Comparison of ENCODE assay signal across 13 cellular contexts in the genomic region with DNA sequence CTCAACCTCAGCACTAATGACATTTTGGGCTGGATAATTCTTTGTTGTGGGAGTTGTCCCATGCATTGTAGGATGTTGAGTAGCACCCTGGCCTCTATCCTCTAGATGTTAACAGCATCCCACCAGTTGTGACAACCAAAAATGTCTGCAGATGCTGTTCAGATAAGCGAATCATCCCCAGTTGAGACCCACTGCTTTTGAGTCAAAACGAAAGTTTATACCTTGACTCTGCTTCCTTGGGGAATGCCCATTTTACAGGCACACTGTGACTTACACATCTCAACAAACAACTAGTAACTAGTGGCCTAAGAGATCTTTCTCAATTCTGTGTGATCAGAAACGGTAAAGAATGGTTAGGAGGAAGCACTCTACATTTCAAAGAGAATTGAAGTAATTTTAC. TPM values are rescaled to one million over a fixed set of nuclear protein-coding genes. Genes with fewer than 3 reads are reported as not detected.
DNase-seq lines count a peak whose midpoint lies in the region; ATAC-seq and TF ChIP-seq lines count a peak whose summit lies in the region.
"Had no signal": no experiment of that assay in that cellular context is flagged by ENCODE, and none has a peak within 500 bp of the region (broad histone marks: within the 10 kb centered on the region; RNA-seq: fewer than 3 reads in every experiment).

No MANE protein-coding gene starts in this region.

- H3K9me3 ChIP-seq in right atrium auricular region: no peaks in the 10 kb centered on the region
- H3K9me3 ChIP-seq: BLaER1, heart right ventricle had no signal

- peak; percentile 24 for DNase-seq in GM10266 (ENCODE audit: extremely low spot score)
- no peak for DNase-seq in right atrium auricular region (ENCODE audit: low spot score)
- DNase-seq in cerebellar cortex (ENCODE audit: low spot score): no peak
- no peak for DNase-seq in DMS79 (lab: John Stamatoyannopoulos, UW)
- DNase-seq in NCI-H2081 treated with DMSO at 0.1 percent for 48 hours (lab: John Stamatoyannopoulos, UW): no peak
- DNase-seq: dorsolateral prefrontal cortex, heart right ventricle, mesenchymal stem cell, NCI-H1694 had no signal

- H3K27me3 ChIP-seq in right atrium auricular region: no peaks in the 10 kb centered on the region
- H3K27me3 ChIP-seq: BLaER1, dorsolateral prefrontal cortex, heart right ventricle had no signal

- ATAC-seq in GM18868 (IDR thresholded peaks at IDR 0.05; ENCODE audit: unreplicated experiment) (peak; percentile 100), GM21723 (IDR thresholded peaks at IDR 0.05; ENCODE audit: unreplicated experiment) (peak; percentile 98), HG03159 (IDR thresholded peaks at IDR 0.05; ENCODE audit: unreplicated experiment) (peak; percentile 90)
- ATAC-seq: heart right ventricle had no signal

- peaks cover 14% of the 10 kb centered on the region for H3K36me3 ChIP-seq in right atrium auricular region

- H3K4me3 ChIP-seq in right atrium auricular region: no peak overlapping the region
- H3K4me3 ChIP-seq: BLaER1, dorsolateral prefrontal cortex, heart right ventricle had no signal

- TF ChIP-seq CTCF in GM10266 (IDR thresholded peaks at IDR 0.05; ENCODE audit: control insufficient read depth, insufficient read depth, low read depth, missing control alignments): no peak
- TF ChIP-seq CTCF in right atrium auricular region (IDR thresholded peaks at IDR 0.05): no peak

- H3K27ac ChIP-seq in right atrium auricular region: no peak overlapping the region
- H3K27ac ChIP-seq: BLaER1, dorsolateral prefrontal cortex, heart right ventricle had no signal

- H3K4me1 ChIP-seq in right atrium auricular region: no peaks in the 10 kb centered on the region
- H3K4me1 ChIP-seq: BLaER1, heart right ventricle had no signal

RNA-seq across cellular contexts. Expression of a gene that starts 37.0 kb away (rescaled TPM):
- total RNA-seq in right atrium auricular region: 1 to 10 TPM; 2.4 to 3.9 TPM
